ENCODE assay signal across 17 cellular contexts in the genomic region with DNA sequence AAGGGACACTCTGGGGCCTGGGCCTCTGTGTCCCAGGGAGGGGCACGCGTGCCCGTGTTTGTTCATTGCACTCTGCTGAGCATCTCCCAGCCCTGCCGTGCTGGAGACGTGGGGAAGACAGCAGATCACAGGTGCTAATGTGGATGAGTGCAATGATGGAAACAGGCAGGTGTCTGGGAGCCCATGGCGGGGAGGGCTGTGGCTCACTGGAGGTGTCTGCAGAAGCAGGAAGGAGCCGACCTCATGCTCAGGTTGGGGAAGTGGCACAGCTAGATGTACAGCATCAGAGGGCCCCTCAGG. TPM values are rescaled to one million over a fixed set of nuclear protein-coding genes. Genes with fewer than 3 reads are reported as not detected.
"Had no signal": no experiment of that assay in that cellular context is flagged by ENCODE, and none has a peak within 500 bp of the region (broad histone marks: within the 10 kb centered on the region; RNA-seq: fewer than 3 reads in every experiment).

No MANE protein-coding gene starts in this region.

- H3K9me3 ChIP-seq: esophagus squamous epithelium, transverse colon had no signal

- H3K27ac Mint-ChIP-seq: activated naive CD4-positive, alpha-beta T cell treated with anti-CD3 and anti-CD28 coated beads for 36 hours; activated T-helper 2 cell treated with anti-CD3 and anti-CD28 coated beads, Interferon-gamma antibody, Interleukin-2, Interleukin-4, amounts not matched to agents 10 μg/mL and 5 μg/mL and 100 μg/mL, durations not matched to agents 14 hours and 24 hours and 36 hours had no signal

- H3K4me3 Mint-ChIP-seq: activated naive CD4-positive, alpha-beta T cell treated with anti-CD3 and anti-CD28 coated beads for 36 hours had no signal

- H3K27ac ChIP-seq: esophagus squamous epithelium, parathyroid adenoma, transverse colon had no signal

- H3K9me3 Mint-ChIP-seq: activated naive CD4-positive, alpha-beta T cell treated with anti-CD3 and anti-CD28 coated beads for 36 hours; activated T-helper 2 cell treated with anti-CD3 and anti-CD28 coated beads, Interferon-gamma antibody, Interleukin-2, Interleukin-4, amounts not matched to agents 10 μg/mL and 5 μg/mL and 100 μg/mL, durations not matched to agents 14 hours and 24 hours and 36 hours had no signal

- DNase-seq: activated CD4-positive, alpha-beta T cell treated with anti-CD3 and anti-CD28 coated beads, Interleukin-2, amount 50 U/mL, for 1 hour; activated naive CD4-positive, alpha-beta T cell treated with anti-CD3 and anti-CD28 coated beads for 36 hours; activated T-cell treated with anti-CD3 and anti-CD28 coated beads for 4 hours; esophagus squamous epithelium; glutamatergic neuron; hypothalamus; left ventricle myocardium superior; stimulated activated CD4-positive, alpha-beta T cell treated with anti-CD3 and anti-CD28 coated beads, Interleukin-15, amount 100 ng/mL, for 24 hours; stimulated activated CD4-positive, alpha-beta T cell treated with anti-CD3 and anti-CD28 coated beads, Interleukin-4, amount 100 ng/mL, for 1 hour; stimulated activated naive CD4-positive, alpha-beta T cell treated with Interleukin-2 at 50 U/mL for 16 hours; SW 1271; transverse colon had no signal

- H3K4me3 ChIP-seq: cardiac muscle cell, esophagus squamous epithelium, transverse colon had no signal

- ATAC-seq: activated CD4-positive, CD25-positive, alpha-beta regulatory T cell treated with anti-CD3 and anti-CD28 coated beads, Interleukin-2, amount 50 U/mL, for 24 hours; left ventricle myocardium superior had no signal

- H3K27me3 ChIP-seq: cardiac muscle cell, esophagus squamous epithelium, transverse colon had no signal

RNA-seq across cellular contexts. Expression of gene MYRF, which starts 32.0 kb away (rescaled TPM):
- total RNA-seq: skeletal muscle tissue had no signal
